Comparison of ENCODE assay signal across 24 cellular contexts in the genomic region with DNA sequence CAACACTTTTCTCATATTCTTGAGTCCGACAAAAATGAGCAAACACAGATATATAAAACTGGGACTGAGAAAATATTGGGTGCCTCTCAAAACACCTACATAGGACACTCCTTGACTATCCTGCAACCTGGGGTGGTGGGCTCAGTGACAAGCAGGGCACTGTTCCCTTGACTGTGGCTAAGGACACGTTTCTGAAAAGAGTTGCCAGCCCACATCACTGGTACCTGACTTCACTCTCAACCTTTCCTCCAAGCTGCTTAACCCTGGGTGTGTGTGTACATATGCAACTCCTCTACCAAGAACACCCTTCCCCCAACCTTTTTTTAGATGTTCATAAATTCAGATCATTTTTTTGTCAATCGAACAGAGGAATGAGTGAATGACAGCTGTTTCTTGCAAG.
"Had no signal": no experiment of that assay in that cellular context is flagged by ENCODE, and none has a peak within 500 bp of the region (broad histone marks: within the 10 kb centered on the region; RNA-seq: fewer than 3 reads in every experiment).

No MANE protein-coding gene starts in this region.

- DNase-seq: Kasumi-1, MM.1S, NCI-H1092 treated with DMSO at 0.1 percent for 48 hours, NCI-H1436, NCI-H187, NCI-H2029, NCI-H2081 treated with DMSO at 0.1 percent for 48 hours, NCI-H2171, NCI-H226, NCI-H446, NCI-H510A, NCI-H524 treated with DMSO at 0.1 percent for 48 hours, NCI-H69, NCI-H774, OCI-M1, PC-9, Peyer's patch, Right ventricle myocardium superior, RPMI8226, SIG-M5 had no signal

- ATAC-seq: K562 had no signal

- H3K27ac ChIP-seq: KMS-11, PC-9, Peyer's patch, SJSA1, SK-N-MC had no signal
